Comparison of ENCODE assay signal across 22 cellular contexts in the genomic region with DNA sequence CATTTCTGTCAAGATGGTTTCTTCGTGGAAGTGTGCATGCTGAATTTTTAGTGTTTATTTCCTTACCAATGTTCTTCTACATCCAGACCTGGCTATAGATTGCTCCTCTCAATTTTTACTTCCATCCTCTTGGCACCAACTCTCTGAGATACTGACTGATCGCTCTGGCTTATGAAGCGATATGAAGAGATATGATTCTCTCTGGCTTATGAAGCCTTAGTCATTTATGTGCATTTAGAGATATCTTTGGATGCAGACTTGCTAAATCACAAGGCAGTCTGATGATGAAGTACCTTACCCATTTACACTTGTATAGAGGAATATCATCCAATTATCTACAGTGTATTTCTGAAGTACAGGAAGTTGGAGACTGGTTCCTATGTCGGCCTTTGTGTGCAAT.
A peak's percentile ranks its signal among the peaks of the same experiment; 100 is the strongest.
DNase-seq lines count a peak whose midpoint lies in the region; ATAC-seq, FAIRE-seq and TF ChIP-seq lines count a peak whose summit lies in the region.
"Had no signal": no experiment of that assay in that cellular context is flagged by ENCODE, and none has a peak within 500 bp of the region (broad histone marks: within the 10 kb centered on the region; RNA-seq: fewer than 3 reads in every experiment).

No MANE protein-coding gene starts in this region.

- no peak overlapping the region for H3T11ph ChIP-seq in H9 (ENCODE audit: low read length)

- DNase-seq in Panc1 (ENCODE audit: low read depth, low spot score) (no peak), K562 (ENCODE audit: extremely low read depth in 1 of 4, low spot score in 3 of 4) (no peak), mesenchymal stem cell (no peak), NCI-H1436 treated with DMSO at 0.1 percent for 48 hours (lab: John Stamatoyannopoulos, UW) (no peak), H9 (no peak)
- DNase-seq: AML-193; Caco-2; Calu3; CD4-positive, alpha-beta T cell; CD8-positive, alpha-beta T cell; DMS79 treated with DMSO at 0.1 percent for 48 hours; GF-D8 had no signal

- H3K4me1 Mint-ChIP-seq in H9: peaks cover 7 to 11% of the 10 kb centered on the region in 2 experiments
- H3K4me1 Mint-ChIP-seq: B cell had no signal

- no peaks in the 10 kb centered on the region for H3K9me1 ChIP-seq in K562 (ENCODE audit: control insufficient read depth, insufficient read depth, low read length)

- H3K27ac ChIP-seq in Panc1 (ENCODE audit: low read length): peak overlapping the region; percentile 99; the same call in 1 of the 2 replicates
- no peak overlapping the region for H3K27ac ChIP-seq in K562 (ENCODE audit: extremely low read depth, low read depth, low read length)
- peak overlapping the region; percentile 67 for H3K27ac ChIP-seq in mesenchymal stem cell (ENCODE audit: low read length, poor library complexity, severe bottlenecking)
- H3K27ac ChIP-seq in parathyroid adenoma: no peak overlapping the region
- H3K27ac ChIP-seq in H9 (ENCODE audit: insufficient read length, low read depth, low read length): no peak overlapping the region
- H3K27ac ChIP-seq: 22Rv1; BLaER1 treated with 17β-estradiol and CSF1 and Interleukin-3, amounts not matched to agents 10 nM and 100 nM; C4-2B had no signal

- no peak; the same call in 1 of the 2 replicates for TF ChIP-seq EP300 in K562 (IDR thresholded peaks at IDR 0.05; ENCODE audit: low read length)

- in situ Hi-C loops in Panc1 (cut with HindIII; ENCODE audit: low pct_unique_long_range_greater_than_20kb, low sequenced_read_pairs): no loop called here
- in situ Hi-C loops in K562 (cut with MboI): no loop called here

- H2BK20ac ChIP-seq in H9 (ENCODE audit: low read depth, low read length, poor library complexity, severe bottlenecking): no peak overlapping the region

- ATAC-seq in Panc1: no peak
- no peak for ATAC-seq in K562
- ATAC-seq in GM18519 (IDR thresholded peaks at IDR 0.05; ENCODE audit: low FRiP score, unreplicated experiment): no peak
- ATAC-seq: A549; CD8-positive, alpha-beta T cell had no signal

- H2BK15ac ChIP-seq in mesenchymal stem cell (ENCODE audit: low read depth, poor library complexity, severe bottlenecking) (no peak overlapping the region), H9 (ENCODE audit: low read depth, low read length) (no peak overlapping the region)

- H2BK12ac ChIP-seq in mesenchymal stem cell (ENCODE audit: low read length in 2 of 2) (no peak overlapping the region), H9 (ENCODE audit: insufficient read length, low read depth, low read length) (no peak overlapping the region)

- H3K23ac ChIP-seq in mesenchymal stem cell (ENCODE audit: low read length in 2 of 2): no peak overlapping the region
- no peak overlapping the region for H3K23ac ChIP-seq in H9 (ENCODE audit: insufficient read length, low read depth, low read length)

- no peak overlapping the region for H3K4me3 ChIP-seq in Panc1 (ENCODE audit: low read depth in 2 of 2, low read length in 2 of 2)
- H3K4me3 ChIP-seq in K562: no peak overlapping the region
- H3K4me3 ChIP-seq in mesenchymal stem cell (ENCODE audit: insufficient read depth in 1 of 2, low read depth in 1 of 2, low read length in 2 of 2): no peak overlapping the region
- H3K4me3 ChIP-seq in parathyroid adenoma (ENCODE audit: low read depth, low read length): no peak overlapping the region
- H3K4me3 ChIP-seq: A549; BLaER1 treated with 17β-estradiol and CSF1 and Interleukin-3, amounts not matched to agents 10 nM and 100 nM had no signal

- FAIRE-seq in K562 (lab: Jason Lieb, UNC): no peak
- FAIRE-seq: A549, D721Med, G401.6, GM12891 had no signal

- H3K56ac ChIP-seq in H9 (ENCODE audit: insufficient read length, low read depth, low read length): no peak overlapping the region

- no peak overlapping the region for H3K27ac Mint-ChIP-seq in H9
- H3K27ac Mint-ChIP-seq: B cell; CD4-positive, alpha-beta T cell; CD8-positive, alpha-beta T cell had no signal

- peak overlapping the region; percentile 27 for H2AFZ ChIP-seq in K562 (ENCODE audit: low read depth, low read length)
- H2AFZ ChIP-seq in mesenchymal stem cell (ENCODE audit: low read depth, low read length): no peak overlapping the region
- H2AFZ ChIP-seq in parathyroid adenoma: peak overlapping the region; percentile 14
- no peak overlapping the region for H2AFZ ChIP-seq in H9 (ENCODE audit: low read length)

- 33% methylated on average over 4 of the region's 4 CpGs for WGBS in K562 (ENCODE audit: insufficient coverage, low coverage, missing lambda C conversion rate)
- 96% methylated on average over 4 of the region's 4 CpGs for WGBS in mesenchymal stem cell
- WGBS in H9 (ENCODE audit: extremely low coverage, insufficient read length, low lambda C conversion rate): no CpG with 5 or more reads among the region's 4 CpGs

- BruUV-seq in Panc1 (replicated peaks; lab: Mats Ljungman, UMichigan) (no TSS peak), K562 (replicated peaks; lab: Mats Ljungman, UMichigan) (no TSS peak)

- H4K91ac ChIP-seq in mesenchymal stem cell (ENCODE audit: low read length): no peak overlapping the region
- H4K91ac ChIP-seq in H9 (ENCODE audit: insufficient read length, low read depth, low read length): no peak overlapping the region

- no peaks in the 10 kb centered on the region for H3K79me2 ChIP-seq in K562 (ENCODE audit: control insufficient read depth, insufficient read depth, low read length)
- H3K79me2 ChIP-seq in parathyroid adenoma: no peaks in the 10 kb centered on the region
- no peaks in the 10 kb centered on the region for H3K79me2 ChIP-seq in H9 (ENCODE audit: insufficient read depth, low read length)

- peaks cover 4% of the 10 kb centered on the region; the same call in 1 of the 2 replicates for H3K9me3 ChIP-seq in Panc1 (ENCODE audit: control insufficient read depth, insufficient read depth, low read depth, low read length)
- H3K9me3 ChIP-seq in K562 (replicated peaks; ENCODE audit: control insufficient read depth, insufficient read depth, low read depth, low read length): no peaks in the 10 kb centered on the region
- no peaks in the 10 kb centered on the region for H3K9me3 ChIP-seq in mesenchymal stem cell (ENCODE audit: control insufficient read depth, low read length)
- no peaks in the 10 kb centered on the region for H3K9me3 ChIP-seq in parathyroid adenoma (ENCODE audit: control insufficient read depth, low read length)
- no peaks in the 10 kb centered on the region for H3K9me3 ChIP-seq in H9 (ENCODE audit: control insufficient read depth, low read depth, low read length)
- H3K9me3 ChIP-seq: A549; BLaER1 treated with 17β-estradiol and CSF1 and Interleukin-3, amounts not matched to agents 10 nM and 100 nM; Caco-2 had no signal

- H3K4me2 ChIP-seq in K562 (ENCODE audit: insufficient read depth, low read length) (no peak overlapping the region), mesenchymal stem cell (ENCODE audit: low read length, poor library complexity, severe bottlenecking) (no peak overlapping the region), parathyroid adenoma (ENCODE audit: low read length) (no peak overlapping the region), H9 (ENCODE audit: insufficient read depth, insufficient read length, low read length) (no peak overlapping the region)
- H3K4me2 ChIP-seq: A549; BLaER1 treated with 17β-estradiol and CSF1 and Interleukin-3, amounts not matched to agents 10 nM and 100 nM had no signal

- no peak overlapping the region for H2BK120ac ChIP-seq in mesenchymal stem cell (ENCODE audit: low read depth, low read length)
- no peak overlapping the region for H2BK120ac ChIP-seq in H9 (ENCODE audit: low read depth, low read length, poor library complexity, severe bottlenecking)

- CTCF ChIA-PET in Panc1 (lab: Charles Lee): no interaction called here
- CTCF ChIA-PET in K562 (lab: Yijun Ruan, JAX; ENCODE audit: low intra/inter-chr PET ratio): no interaction called here

- no peaks in the 10 kb centered on the region for H3K27me3 ChIP-seq in Panc1 (ENCODE audit: control insufficient read depth, insufficient read depth, low read length)
- no peaks in the 10 kb centered on the region for H3K27me3 ChIP-seq in K562 (ENCODE audit: control insufficient read depth in 2 of 2, insufficient read depth in 2 of 2, low read length in 2 of 2)
- no peaks in the 10 kb centered on the region for H3K27me3 ChIP-seq in mesenchymal stem cell (ENCODE audit: control insufficient read depth in 1 of 2, insufficient read depth in 1 of 2, low read length in 2 of 2)
- H3K27me3 ChIP-seq in parathyroid adenoma (ENCODE audit: control insufficient read depth, insufficient read depth, low read length): no peaks in the 10 kb centered on the region
- H3K27me3 ChIP-seq in H9 (ENCODE audit: insufficient read depth, low read length): no peaks in the 10 kb centered on the region
- H3K27me3 ChIP-seq: BLaER1 treated with 17β-estradiol and CSF1 and Interleukin-3, amounts not matched to agents 10 nM and 100 nM had no signal

- TF ChIP-seq POLR2A in K562 (conservative IDR thresholded peaks at IDR 0.05): no peak

- H3K27me3 Mint-ChIP-seq in H9 (ENCODE audit: low read depth): no peaks in the 10 kb centered on the region

- no peak overlapping the region for H3K18ac ChIP-seq in mesenchymal stem cell (ENCODE audit: low read depth in 1 of 2, low read length in 2 of 2)
- no peak overlapping the region for H3K18ac ChIP-seq in H9 (ENCODE audit: insufficient read length, low read depth, low read length)

- no peaks in the 10 kb centered on the region for H3K36me3 ChIP-seq in Panc1 (ENCODE audit: control insufficient read depth, insufficient read depth, low read length)
- H3K36me3 ChIP-seq in K562 (ENCODE audit: control insufficient read depth, insufficient read depth, low read length): no peaks in the 10 kb centered on the region
- peaks cover 0 to 27% of the 10 kb centered on the region in 2 experiments for H3K36me3 ChIP-seq in mesenchymal stem cell (ENCODE audit: control insufficient read depth in 1 of 2, insufficient read depth in 2 of 2, low read depth in 1 of 2, low read length in 2 of 2)
- H3K36me3 ChIP-seq in parathyroid adenoma (ENCODE audit: control insufficient read depth, insufficient read depth, low read length): no peaks in the 10 kb centered on the region
- H3K36me3 ChIP-seq: BLaER1 treated with 17β-estradiol and CSF1 and Interleukin-3, amounts not matched to agents 10 nM and 100 nM had no signal

- H2BK5ac ChIP-seq in mesenchymal stem cell (ENCODE audit: low read depth, low read length, poor library complexity, severe bottlenecking): no peak overlapping the region
- H2BK5ac ChIP-seq in H9 (ENCODE audit: insufficient read length, low read length): no peak overlapping the region

- no peak overlapping the region for H3K4me3 Mint-ChIP-seq in H9
- H3K4me3 Mint-ChIP-seq: B cell; CD4-positive, alpha-beta T cell; CD8-positive, alpha-beta T cell had no signal

- H3K4ac ChIP-seq in mesenchymal stem cell (ENCODE audit: low read depth in 1 of 2, low read length in 2 of 2): no peak overlapping the region
- no peak overlapping the region for H3K4ac ChIP-seq in H9 (ENCODE audit: low read depth, low read length)

- TF ChIP-seq CTCF in Panc1 (IDR thresholded peaks at IDR 0.05): no peak
- TF ChIP-seq CTCF in K562 (IDR thresholded peaks at IDR 0.05 in 2 of 3, conservative IDR thresholded peaks at IDR 0.05 in 1 of 3; ENCODE audit: insufficient read depth in 2 of 3, low read depth in 1 of 3, low read length in 3 of 3): no peak
- no peak for TF ChIP-seq CTCF in parathyroid adenoma (IDR thresholded peaks at IDR 0.05)
- no peak for TF ChIP-seq CTCF in H9 (conservative IDR thresholded peaks at IDR 0.05)

- H4K8ac ChIP-seq in mesenchymal stem cell (ENCODE audit: low read length): no peak overlapping the region
- no peak overlapping the region for H4K8ac ChIP-seq in H9 (replicated peaks; ENCODE audit: insufficient read length, low read depth, low read length)

- no peak overlapping the region for H4K5ac ChIP-seq in H9 (ENCODE audit: insufficient read length, low read depth, low read length)

- POLR2A ChIA-PET in Panc1 (lab: Charles Lee) (no interaction called here), K562 (lab: Yijun Ruan, JAX) (interaction anchor here (0.8 to 4.1 kb wide), 4 partner anchors 14 to 97 kb away, joined by 3 to 17 read pairs (median 6); no protein-coding TSS in a partner anchor)

- H4K20me1 ChIP-seq in K562 (replicated peaks; ENCODE audit: control insufficient read depth, insufficient read depth, low read length): no peaks in the 10 kb centered on the region
- no peaks in the 10 kb centered on the region for H4K20me1 ChIP-seq in H9 (ENCODE audit: control insufficient read depth, insufficient read depth, insufficient read length)
- H4K20me1 ChIP-seq: BLaER1 treated with 17β-estradiol and CSF1 and Interleukin-3, amounts not matched to agents 10 nM and 100 nM had no signal

- intact Hi-C loops in Panc1 (cut with micrococcal nuclease; ENCODE audit: unreplicated experiment): no loop called here
- intact Hi-C loops in K562 (cut with micrococcal nuclease): no loop called here

- H3K79me1 ChIP-seq in mesenchymal stem cell (replicated peaks; ENCODE audit: low read length, poor library complexity, severe bottlenecking) (no peaks in the 10 kb centered on the region), H9 (ENCODE audit: insufficient read depth, low read depth, low read length, poor library complexity, severe bottlenecking) (no peaks in the 10 kb centered on the region)

- no peaks in the 10 kb centered on the region for H3K9me3 Mint-ChIP-seq in H9
- H3K9me3 Mint-ChIP-seq: CD4-positive, alpha-beta T cell; CD8-positive, alpha-beta T cell had no signal

- no peak overlapping the region for H2AK5ac ChIP-seq in mesenchymal stem cell (ENCODE audit: low read length, severe bottlenecking)
- no peak overlapping the region for H2AK5ac ChIP-seq in H9 (ENCODE audit: insufficient read length, low read length)

- H3K14ac ChIP-seq in mesenchymal stem cell (ENCODE audit: low read length in 2 of 2): no peak overlapping the region
- H3K14ac ChIP-seq in H9 (ENCODE audit: insufficient read depth, low read length): no peak overlapping the region

- no peak for TF ChIP-seq RAD21 in K562 (CRISPR knock-in tag; conservative IDR thresholded peaks at IDR 0.05 in 1 of 2, IDR thresholded peaks at IDR 0.05 in 1 of 2)

- H3K4me1 ChIP-seq in Panc1 (ENCODE audit: control insufficient read depth, insufficient read depth, low read length) (peaks cover 47% of the 10 kb centered on the region), K562 (replicated peaks in 1 of 2; ENCODE audit: control insufficient read depth in 2 of 2, insufficient read depth in 2 of 2, low read length in 2 of 2) (peaks cover 2 to 59% of the 10 kb centered on the region in 2 experiments; a peak in 4 of 5 replicates), mesenchymal stem cell (ENCODE audit: control insufficient read depth, insufficient read depth, low read depth, low read length) (peaks cover 9% of the 10 kb centered on the region), parathyroid adenoma (peaks cover 68% of the 10 kb centered on the region), H9 (ENCODE audit: insufficient read depth, low read length) (peaks cover 3% of the 10 kb centered on the region; the same call in 1 of the 2 replicates)

- H3K9ac ChIP-seq in K562 (ENCODE audit: insufficient read depth in 1 of 2, low read depth in 2 of 2, low read length in 2 of 2) (no peak overlapping the region), mesenchymal stem cell (ENCODE audit: low read length) (no peak overlapping the region), parathyroid adenoma (no peak overlapping the region), H9 (ENCODE audit: extremely low read depth, insufficient read length, low read length) (no peak overlapping the region)
- H3K9ac ChIP-seq: BLaER1 treated with 17β-estradiol and CSF1 and Interleukin-3, amounts not matched to agents 10 nM and 100 nM had no signal

- H3K36me3 Mint-ChIP-seq in H9 (ENCODE audit: insufficient read depth in 1 of 3, low read depth in 3 of 3): no peaks in the 10 kb centered on the region
- H3K36me3 Mint-ChIP-seq: CD8-positive, alpha-beta T cell had no signal

- no peaks in the 10 kb centered on the region for H3K23me2 ChIP-seq in H9 (ENCODE audit: insufficient read length, low read depth, low read length, poor library complexity, severe bottlenecking)

Comparison
In these comparisons a context has a peak if more than half of its experiments do, and no peak if none do; other contexts are left out.
1. H3K27ac ChIP-seq: peak in Panc1 (single experiment) and mesenchymal stem cell (single experiment); none in K562 (single experiment), parathyroid adenoma (single experiment) and H9 (single experiment).
2. H2AFZ ChIP-seq: peak in K562 (single experiment) and parathyroid adenoma (single experiment); none in mesenchymal stem cell (single experiment) and H9 (single experiment).